In genomic region chr18:31506024-31506742, GRCh38 we compare ENCODE assay signal across 13 cellular contexts. TPM values are rescaled to one million over a fixed set of nuclear protein-coding genes. Genes with fewer than 3 reads are reported as not detected.
A peak's percentile ranks its signal among the peaks of the same experiment; 100 is the strongest.
DNase-seq lines count a peak whose midpoint lies in the region; ATAC-seq, FAIRE-seq and TF ChIP-seq lines count a peak whose summit lies in the region.
"Had no signal": no experiment of that assay in that cellular context is flagged by ENCODE, and none has a peak within 500 bp of the region (broad histone marks: within the 10 kb centered on the region; RNA-seq: fewer than 3 reads in every experiment).

No MANE protein-coding gene starts in this region.

- no peaks in the 10 kb centered on the region for H3K9me3 Mint-ChIP-seq in type B pancreatic cell
- H3K9me3 Mint-ChIP-seq in activated naive CD4-positive, alpha-beta T cell treated with anti-CD3 and anti-CD28 coated beads for 36 hours: peaks cover 3% of the 10 kb centered on the region

- CTCF ChIA-PET in activated naive CD4-positive, alpha-beta T cell treated with anti-CD3 and anti-CD28 coated beads for 36 hours (lab: Charles Lee): no interaction called here

- ATAC-seq in Right ventricle myocardium superior (ENCODE audit: poor library complexity) (peak; percentile 81), Right ventricle myocardium inferior (no peak), HG03571 (IDR thresholded peaks at IDR 0.05; ENCODE audit: unreplicated experiment) (no peak)

- in situ Hi-C loops in brain microvascular endothelial cell (cut with HindIII; ENCODE audit: low pct_ligation_motif_present, low sequenced_read_pairs): no loop called here

- peaks cover 12% of the 10 kb centered on the region for H3K36me3 Mint-ChIP-seq in type B pancreatic cell
- H3K36me3 Mint-ChIP-seq in activated naive CD4-positive, alpha-beta T cell treated with anti-CD3 and anti-CD28 coated beads for 36 hours (ENCODE audit: low read depth): no peaks in the 10 kb centered on the region

- intact Hi-C loops in Right ventricle myocardium superior (cut with DNase I): loop anchor here (10.0 kb wide), 2 partner anchors 241 to 521 kb away; no protein-coding TSS in a partner anchor
- intact Hi-C loops in Right ventricle myocardium inferior (cut with DNase I): loop anchor here (2.0 to 10.0 kb wide), 2 partner anchors 239 to 511 kb away; no protein-coding TSS in a partner anchor
- intact Hi-C loops in activated naive CD4-positive, alpha-beta T cell treated with anti-CD3 and anti-CD28 coated beads for 36 hours (cut with micrococcal nuclease): loop anchor here (5.0 kb wide), 1 partner anchor 79 kb away; no protein-coding TSS in a partner anchor

- H3K27ac Mint-ChIP-seq in type B pancreatic cell: no peak overlapping the region
- no peak overlapping the region for H3K27ac Mint-ChIP-seq in activated naive CD4-positive, alpha-beta T cell treated with anti-CD3 and anti-CD28 coated beads for 36 hours

- H3K27me3 Mint-ChIP-seq in type B pancreatic cell: no peaks in the 10 kb centered on the region
- peaks cover 9% of the 10 kb centered on the region for H3K27me3 Mint-ChIP-seq in activated naive CD4-positive, alpha-beta T cell treated with anti-CD3 and anti-CD28 coated beads for 36 hours (ENCODE audit: low read depth)

- no peaks in the 10 kb centered on the region for H3K27me3 ChIP-seq in brain microvascular endothelial cell (replicated peaks)

- peaks cover 12% of the 10 kb centered on the region for H3K4me1 Mint-ChIP-seq in type B pancreatic cell (ENCODE audit: unreplicated experiment)
- H3K4me1 Mint-ChIP-seq in activated naive CD4-positive, alpha-beta T cell treated with anti-CD3 and anti-CD28 coated beads for 36 hours (ENCODE audit: low read depth): no peaks in the 10 kb centered on the region

- H3K4me3 Mint-ChIP-seq in type B pancreatic cell: peak overlapping the region; percentile 27
- H3K4me3 Mint-ChIP-seq in activated naive CD4-positive, alpha-beta T cell treated with anti-CD3 and anti-CD28 coated beads for 36 hours: no peak overlapping the region

- no peaks in the 10 kb centered on the region for H3K36me3 ChIP-seq in brain microvascular endothelial cell (replicated peaks)

- peak; percentile 82 for FAIRE-seq in islet of Langerhans (lab: Jason Lieb, UNC)
- FAIRE-seq: urothelium cell line had no signal

- H3K4me3 ChIP-seq in brain microvascular endothelial cell (ENCODE audit: low read depth, low read length): no peak overlapping the region

- H3K27ac ChIP-seq in brain microvascular endothelial cell: no peak overlapping the region

- DNase-seq in Right ventricle myocardium superior (no peak), Right ventricle myocardium inferior (ENCODE audit: missing footprints) (no peak), brain microvascular endothelial cell (peak; percentile 27), type B pancreatic cell (ENCODE audit: extremely low spot score, unreplicated experiment) (no peak)
- no peak for DNase-seq in activated naive CD4-positive, alpha-beta T cell treated with anti-CD3 and anti-CD28 coated beads for 36 hours
- no peak for DNase-seq in stimulated activated CD8-positive, alpha-beta memory T cell treated with anti-CD3 and anti-CD28 coated beads, Interleukin-4, amount 100 ng/mL, for 48 hours
- DNase-seq: NCI-H2081, posterior cingulate gyrus had no signal

- TF ChIP-seq CTCF in brain microvascular endothelial cell (IDR thresholded peaks at IDR 0.05; ENCODE audit: low read depth, low read length, missing control alignments) (peak; percentile 62), type B pancreatic cell (conservative IDR thresholded peaks at IDR 0.05) (peak; percentile 55)

RNA-seq across cellular contexts. Expression of gene DSG2, which starts 8.2 kb away (rescaled TPM):
- 37.1 TPM for total RNA-seq in Right ventricle myocardium superior
- total RNA-seq in Right ventricle myocardium inferior: 35.7 TPM
- 117 and 272 TPM in 2 replicates for total RNA-seq in type B pancreatic cell (ENCODE audit: low replicate concordance)
- under 1 TPM; 0.45 to 0.49 TPM for total RNA-seq in activated naive CD4-positive, alpha-beta T cell treated with anti-CD3 and anti-CD28 coated beads for 36 hours

RNA-seq across cellular contexts. Expression of gene DSG3, which starts 58.6 kb away (rescaled TPM):
- total RNA-seq in Right ventricle myocardium superior (not detected), Right ventricle myocardium inferior (not detected), type B pancreatic cell (ENCODE audit: low replicate concordance) (1.1 and 4.5 TPM in 2 replicates)
- not detected for total RNA-seq in activated naive CD4-positive, alpha-beta T cell treated with anti-CD3 and anti-CD28 coated beads for 36 hours
- total RNA-seq: activated CD8-positive, alpha-beta memory T cell treated with anti-CD3 and anti-CD28 coated beads for 36 hours; cerebellum had no signal

Comparison
In these comparisons a context has a peak if more than half of its experiments do, and no peak if none do; other contexts are left out.
1. RNA of gene DSG2, which starts 8.2 kb away (total RNA-seq): 117 to 272 TPM in type B pancreatic cell, 37.1 TPM in Right ventricle myocardium superior (single experiment) and 35.7 TPM in Right ventricle myocardium inferior (single experiment); 0.45 to 0.49 TPM in activated naive CD4-positive, alpha-beta T cell treated with anti-CD3 and anti-CD28 coated beads for 36 hours; every median in the first group is over 10 times any median in the second.